ENCODE assay signal across 30 cellular contexts in the genomic region with DNA sequence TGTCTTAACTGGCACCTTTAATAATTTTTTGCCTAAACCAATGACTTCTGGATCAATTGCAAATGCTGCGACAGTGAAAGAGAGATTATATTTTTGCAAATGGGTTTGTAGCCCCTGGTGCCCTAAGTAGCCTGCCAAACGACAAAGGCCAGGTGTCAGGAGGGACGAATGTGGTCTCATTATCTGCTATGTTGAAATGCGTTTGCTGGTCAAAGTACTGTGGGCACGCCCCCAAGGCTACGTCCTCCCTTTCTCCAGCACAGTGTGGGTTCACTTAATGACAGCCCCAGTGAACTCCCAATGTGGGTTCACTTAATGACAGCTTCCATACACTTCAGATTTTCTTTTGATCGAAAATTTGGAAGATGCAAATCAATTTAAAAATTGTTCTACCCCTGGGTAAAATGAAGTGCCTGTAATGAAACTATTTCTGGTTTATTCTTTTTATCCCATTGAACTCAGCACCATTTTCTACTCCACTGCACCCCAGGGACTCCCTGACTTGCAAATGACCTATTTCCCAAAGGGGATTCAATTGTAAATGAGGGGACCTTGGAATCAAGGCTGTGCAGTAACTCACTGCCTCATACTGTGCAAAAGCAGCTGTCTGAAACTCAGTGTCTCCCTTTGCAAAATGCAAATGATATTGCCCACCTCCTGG. TPM values are rescaled to one million over a fixed set of nuclear protein-coding genes. Genes with fewer than 3 reads are reported as not detected.
DNase-seq lines count a peak whose midpoint lies in the region; ATAC-seq and TF ChIP-seq lines count a peak whose summit lies in the region.
"Had no signal": no experiment of that assay in that cellular context is flagged by ENCODE, and none has a peak within 500 bp of the region (broad histone marks: within the 10 kb centered on the region; RNA-seq: fewer than 3 reads in every experiment).

No MANE protein-coding gene starts in this region.

- H3K9me3 ChIP-seq in right atrium auricular region (peaks cover 0 to 5% of the 10 kb centered on the region in 2 donors), left ventricle myocardium inferior (replicated peaks) (peaks cover 11% of the 10 kb centered on the region), neuronal stem cell (replicated peaks in 1 of 2; ENCODE audit: control insufficient read depth in 2 of 2, insufficient read depth in 1 of 2, low read depth in 1 of 2, low read length in 2 of 2) (no peaks in the 10 kb centered on the region)
- H3K9me3 ChIP-seq: Peyer's patch, suprapubic skin, upper lobe of right lung had no signal

- no peak overlapping the region for H2BK5ac ChIP-seq in neuronal stem cell (ENCODE audit: low read length)

- no peak overlapping the region for H3K18ac ChIP-seq in neuronal stem cell (ENCODE audit: low read length)

- H2BK120ac ChIP-seq in neuronal stem cell (ENCODE audit: low read depth, low read length): no peak overlapping the region

- no peak overlapping the region for H2BK12ac ChIP-seq in neuronal stem cell (ENCODE audit: low read length)

- no peak overlapping the region for H3K9ac ChIP-seq in neuronal stem cell (ENCODE audit: low read depth, low read length, poor library complexity)

- H3K27ac Mint-ChIP-seq in natural killer cell treated with Interleukin-12 subunit alpha and Interleukin-12 subunit beta and Interleukin-15 and Interleukin-18, amount 100 ng/mL, for 72 hours: no peak overlapping the region
- H3K27ac Mint-ChIP-seq: activated naive CD4-positive, alpha-beta T cell treated with anti-CD3 and anti-CD28 coated beads, Interleukin-2, amount 10 ng/mL, durations not matched to agents 7 days and 5 days; activated T-helper 1 cell treated with anti-CD3 and anti-CD28 coated beads, Interleukin-12 subunit alpha, Interleukin-12 subunit beta, Interleukin-2, Interleukin-4 antibody, amounts not matched to agents 30 ng/mL and 10 ng/mL and 1 ng/mL, durations not matched to agents 14 hours and 24 hours and 36 hours; CD4-positive, alpha-beta memory T cell; memory B cell; T-cell had no signal

- no peaks in the 10 kb centered on the region for H3K36me3 ChIP-seq in right atrium auricular region
- H3K36me3 ChIP-seq in left ventricle myocardium inferior: no peaks in the 10 kb centered on the region
- no peaks in the 10 kb centered on the region for H3K36me3 ChIP-seq in neuronal stem cell (replicated peaks in 1 of 2; ENCODE audit: control insufficient read depth in 2 of 2, insufficient read depth in 2 of 2, low read length in 2 of 2)
- H3K36me3 ChIP-seq: brain microvascular endothelial cell, Peyer's patch, suprapubic skin, upper lobe of right lung had no signal

- H3K4me1 ChIP-seq in right atrium auricular region (no peaks in the 10 kb centered on the region), left ventricle myocardium inferior (no peaks in the 10 kb centered on the region), neuronal stem cell (ENCODE audit: control insufficient read depth in 2 of 2, insufficient read depth in 1 of 2, low read depth in 1 of 2, low read length in 2 of 2) (peaks cover 0 to 8% of the 10 kb centered on the region in 2 donors)
- H3K4me1 ChIP-seq: Peyer's patch, upper lobe of right lung had no signal

- no peak overlapping the region for H2AFZ ChIP-seq in neuronal stem cell (ENCODE audit: low read length)

- DNase-seq in right atrium auricular region (ENCODE audit: low spot score): peak; percentile 9
- DNase-seq in left ventricle myocardium inferior: no peak
- peak; percentile 26 for DNase-seq in ecto neural progenitor cell (ENCODE audit: low spot score)
- DNase-seq in iPS-NIHi7 (ENCODE audit: extremely low spot score): peak; percentile 40
- DNase-seq in natural killer cell treated with Interleukin-12 subunit alpha and Interleukin-12 subunit beta and Interleukin-15 and Interleukin-18, amount 100 ng/mL, for 72 hours (ENCODE audit: low spot score): no peak
- no peak for DNase-seq in SIG-M5 treated with dmso at 0.1 percent for 504 hours (lab: John Stamatoyannopoulos, UW; ENCODE audit: unreplicated experiment)
- no peak for DNase-seq in neuronal stem cell (ENCODE audit: low spot score)
- DNase-seq: 8988T; activated CD4-positive, alpha-beta T cell treated with anti-CD3 and anti-CD28 coated beads, Interleukin-2, amount 50 U/mL, for 4 hours; activated naive CD4-positive, alpha-beta T cell treated with anti-CD3 and anti-CD28 coated beads, Interleukin-2, amount 10 ng/mL, durations not matched to agents 7 days and 5 days; amniotic stem cell; brain microvascular endothelial cell; CD4-positive, alpha-beta memory T cell; DMS 273 treated with DMSO at 0.1 percent for 48 hours; glutamatergic neuron; left cardiac atrium; NCI-H187 treated with DMSO at 0.1 percent for 48 hours; NCI-H524 treated with DMSO at 0.1 percent for 48 hours; Peyer's patch; SIG-M5; stimulated activated CD4-positive, alpha-beta T cell treated with anti-CD3 and anti-CD28 coated beads, Interleukin-15, amount 100 ng/mL, for 24 hours; stimulated activated naive CD4-positive, alpha-beta T cell; T-cell; upper lobe of right lung had no signal

- no peaks in the 10 kb centered on the region for H3K4me1 Mint-ChIP-seq in natural killer cell treated with Interleukin-12 subunit alpha and Interleukin-12 subunit beta and Interleukin-15 and Interleukin-18, amount 100 ng/mL, for 72 hours (ENCODE audit: low read depth in 2 of 2)
- H3K4me1 Mint-ChIP-seq: activated naive CD4-positive, alpha-beta T cell treated with anti-CD3 and anti-CD28 coated beads, Interleukin-2, amount 10 ng/mL, durations not matched to agents 7 days and 5 days; memory B cell; T-cell had no signal

- WGBS in neuronal stem cell (ENCODE audit: extremely low coverage in 2 of 2, insufficient read length in 2 of 2, insufficient replicate concordance in 1 of 2), 2 donors: no CpG with 5 or more reads among the region's 7 CpGs

- no peak overlapping the region for H3K4me3 Mint-ChIP-seq in natural killer cell treated with Interleukin-12 subunit alpha and Interleukin-12 subunit beta and Interleukin-15 and Interleukin-18, amount 100 ng/mL, for 72 hours
- H3K4me3 Mint-ChIP-seq: activated naive CD4-positive, alpha-beta T cell treated with anti-CD3 and anti-CD28 coated beads, Interleukin-2, amount 10 ng/mL, durations not matched to agents 7 days and 5 days; activated T-helper 1 cell treated with anti-CD3 and anti-CD28 coated beads, Interleukin-12 subunit alpha, Interleukin-12 subunit beta, Interleukin-2, Interleukin-4 antibody, amounts not matched to agents 30 ng/mL and 10 ng/mL and 1 ng/mL, durations not matched to agents 14 hours and 24 hours and 36 hours; CD4-positive, alpha-beta memory T cell; memory B cell; T-cell had no signal

- H4K8ac ChIP-seq in neuronal stem cell (ENCODE audit: low read depth, low read length): no peak overlapping the region

- H3K23ac ChIP-seq in neuronal stem cell (ENCODE audit: low read depth, low read length, poor library complexity): no peak overlapping the region

- H3K27me3 ChIP-seq in right atrium auricular region: no peaks in the 10 kb centered on the region
- peaks cover 83% of the 10 kb centered on the region for H3K27me3 ChIP-seq in left ventricle myocardium inferior (ENCODE audit: low read depth)
- H3K27me3 ChIP-seq in neuronal stem cell (ENCODE audit: control insufficient read depth in 3 of 3, insufficient read depth in 3 of 3, low read depth in 1 of 3, low read length in 3 of 3): peaks cover 0 to 6% (median 0%) of the 10 kb centered on the region in 3 experiments
- H3K27me3 ChIP-seq: brain microvascular endothelial cell, Peyer's patch, upper lobe of right lung had no signal

- no peak overlapping the region for H4K91ac ChIP-seq in neuronal stem cell (ENCODE audit: low read depth, low read length, poor library complexity)

- no peak overlapping the region for H2AK5ac ChIP-seq in neuronal stem cell (ENCODE audit: low read depth, low read length)

- H3K4ac ChIP-seq in neuronal stem cell (ENCODE audit: low read length): no peak overlapping the region

- H3K27ac ChIP-seq in right atrium auricular region: no peak overlapping the region
- H3K27ac ChIP-seq in left ventricle myocardium inferior (replicated peaks): no peak overlapping the region
- H3K27ac ChIP-seq in neuronal stem cell (replicated peaks; ENCODE audit: low read length): no peak overlapping the region
- H3K27ac ChIP-seq: brain microvascular endothelial cell, Peyer's patch, suprapubic skin, upper lobe of right lung had no signal

- no peak overlapping the region for H3K14ac ChIP-seq in neuronal stem cell (ENCODE audit: low read length)

- TF ChIP-seq CTCF in right atrium auricular region (IDR thresholded peaks at IDR 0.05): no peak
- no peak for TF ChIP-seq CTCF in left ventricle myocardium inferior (IDR thresholded peaks at IDR 0.05; ENCODE audit: borderline replicate concordance)

- no peaks in the 10 kb centered on the region for H3K36me3 Mint-ChIP-seq in natural killer cell treated with Interleukin-12 subunit alpha and Interleukin-12 subunit beta and Interleukin-15 and Interleukin-18, amount 100 ng/mL, for 72 hours
- H3K36me3 Mint-ChIP-seq: activated naive CD4-positive, alpha-beta T cell treated with anti-CD3 and anti-CD28 coated beads, Interleukin-2, amount 10 ng/mL, durations not matched to agents 7 days and 5 days; CD4-positive, alpha-beta memory T cell; memory B cell; T-cell had no signal

- no peaks in the 10 kb centered on the region for H3K9me3 Mint-ChIP-seq in natural killer cell treated with Interleukin-12 subunit alpha and Interleukin-12 subunit beta and Interleukin-15 and Interleukin-18, amount 100 ng/mL, for 72 hours
- H3K9me3 Mint-ChIP-seq: activated naive CD4-positive, alpha-beta T cell treated with anti-CD3 and anti-CD28 coated beads, Interleukin-2, amount 10 ng/mL, durations not matched to agents 7 days and 5 days; activated T-helper 1 cell treated with anti-CD3 and anti-CD28 coated beads, Interleukin-12 subunit alpha, Interleukin-12 subunit beta, Interleukin-2, Interleukin-4 antibody, amounts not matched to agents 30 ng/mL and 10 ng/mL and 1 ng/mL, durations not matched to agents 14 hours and 24 hours and 36 hours had no signal

- no peaks in the 10 kb centered on the region for H3K79me1 ChIP-seq in neuronal stem cell (ENCODE audit: low read depth, low read length)

- intact Hi-C loops in left ventricle myocardium inferior (cut with micrococcal nuclease): no loop called here

- H3K27me3 Mint-ChIP-seq in natural killer cell treated with Interleukin-12 subunit alpha and Interleukin-12 subunit beta and Interleukin-15 and Interleukin-18, amount 100 ng/mL, for 72 hours: peaks cover 26 to 43% of the 10 kb centered on the region in 2 donors

- no peak overlapping the region for H2BK15ac ChIP-seq in neuronal stem cell (ENCODE audit: low read length)

- H3K4me2 ChIP-seq in neuronal stem cell (ENCODE audit: insufficient read depth, low read length, poor library complexity, severe bottlenecking): no peak overlapping the region

- ATAC-seq in natural killer cell treated with Interleukin-12 subunit alpha and Interleukin-12 subunit beta and Interleukin-15 and Interleukin-18, amount 100 ng/mL, for 72 hours: no peak
- ATAC-seq in esophagus mucosa: no peak
- ATAC-seq: left cardiac atrium, T-cell, upper lobe of right lung had no signal

- H3K4me3 ChIP-seq in right atrium auricular region (no peak overlapping the region), left ventricle myocardium inferior (no peak overlapping the region), neuronal stem cell (ENCODE audit: low read length in 2 of 2) (no peak overlapping the region)
- H3K4me3 ChIP-seq: Peyer's patch, suprapubic skin, upper lobe of right lung had no signal

RNA-seq across cellular contexts. Expression of a gene that starts 1.4 kb away (rescaled TPM):
- total RNA-seq in right atrium auricular region (not detected), left ventricle myocardium inferior (not detected), esophagus mucosa (0.40 TPM)
- total RNA-seq in natural killer cell treated with Interleukin-12 subunit alpha and Interleukin-12 subunit beta and Interleukin-15 and Interleukin-18, amount 100 ng/mL, for 72 hours: not detected
- polyA plus RNA-seq in neuronal stem cell (2013, experiment 1 of 2): not detected
- not detected for polyA plus RNA-seq in neuronal stem cell (2013, experiment 2 of 2)
- total RNA-seq: activated T-helper 1 cell treated with anti-CD3 and anti-CD28 coated beads, Interleukin-12 subunit alpha, Interleukin-12 subunit beta, Interleukin-2, Interleukin-4 antibody, amounts not matched to agents 30 ng/mL and 10 ng/mL and 1 ng/mL, durations not matched to agents 14 hours and 24 hours and 36 hours; CD4-positive, alpha-beta memory T cell; cerebellum; left cardiac atrium; posterior vena cava; suprapubic skin; T-cell; upper lobe of right lung had no signal
- polyA plus RNA-seq: CD4-positive, alpha-beta memory T cell had no signal

RNA-seq across cellular contexts. Expression of a gene that starts 24.8 kb away (rescaled TPM):
- total RNA-seq in right atrium auricular region (not detected), left ventricle myocardium inferior (not detected), esophagus mucosa (0.12 TPM)
- total RNA-seq in natural killer cell treated with Interleukin-12 subunit alpha and Interleukin-12 subunit beta and Interleukin-15 and Interleukin-18, amount 100 ng/mL, for 72 hours: not detected
- not detected for polyA plus RNA-seq in neuronal stem cell (2013, experiment 1 of 2)
- polyA plus RNA-seq in neuronal stem cell (2013, experiment 2 of 2): not detected
- total RNA-seq: activated T-helper 1 cell treated with anti-CD3 and anti-CD28 coated beads, Interleukin-12 subunit alpha, Interleukin-12 subunit beta, Interleukin-2, Interleukin-4 antibody, amounts not matched to agents 30 ng/mL and 10 ng/mL and 1 ng/mL, durations not matched to agents 14 hours and 24 hours and 36 hours; CD4-positive, alpha-beta memory T cell; cerebellum; left cardiac atrium; posterior vena cava; T-cell; upper lobe of right lung had no signal
- polyA plus RNA-seq: CD4-positive, alpha-beta memory T cell had no signal

RNA-seq across cellular contexts. Expression of a gene that starts 58.0 kb away (rescaled TPM):
- total RNA-seq in right atrium auricular region: not detected
- not detected for total RNA-seq in left ventricle myocardium inferior
- total RNA-seq in natural killer cell treated with Interleukin-12 subunit alpha and Interleukin-12 subunit beta and Interleukin-15 and Interleukin-18, amount 100 ng/mL, for 72 hours: not detected
- not detected for total RNA-seq in esophagus mucosa
- polyA plus RNA-seq in neuronal stem cell (2013, experiment 1 of 2): not detected
- polyA plus RNA-seq in neuronal stem cell (2013, experiment 2 of 2): not detected
- total RNA-seq: activated T-helper 1 cell treated with anti-CD3 and anti-CD28 coated beads, Interleukin-12 subunit alpha, Interleukin-12 subunit beta, Interleukin-2, Interleukin-4 antibody, amounts not matched to agents 30 ng/mL and 10 ng/mL and 1 ng/mL, durations not matched to agents 14 hours and 24 hours and 36 hours; CD4-positive, alpha-beta memory T cell; cerebellum; left cardiac atrium; Peyer's patch; posterior vena cava; T-cell; upper lobe of right lung had no signal
- polyA plus RNA-seq: CD4-positive, alpha-beta memory T cell had no signal

Comparison
In these comparisons a context has a peak if more than half of its experiments do, and no peak if none do; other contexts are left out.
1. DNase-seq: peak in right atrium auricular region (single experiment), ecto neural progenitor cell (single experiment) and iPS-NIHi7 (single experiment); none in left ventricle myocardium inferior (single experiment), natural killer cell treated with Interleukin-12 subunit alpha and Interleukin-12 subunit beta and Interleukin-15 and Interleukin-18, amount 100 ng/mL, for 72 hours (single experiment), SIG-M5 treated with dmso at 0.1 percent for 504 hours (single experiment) and neuronal stem cell (single experiment).